ENCODE assay signal across 13 cellular contexts in genomic region chr14:51328942-51329350, GRCh38.
DNase-seq lines count a peak whose midpoint lies in the region; ATAC-seq, FAIRE-seq and TF ChIP-seq lines count a peak whose summit lies in the region.
"Had no signal": no experiment of that assay in that cellular context is flagged by ENCODE, and none has a peak within 500 bp of the region (broad histone marks: within the 10 kb centered on the region; RNA-seq: fewer than 3 reads in every experiment).

No MANE protein-coding gene starts in this region.

- peaks cover 0 to 1% of the 10 kb centered on the region in 2 donors for H3K4me1 Mint-ChIP-seq in effector memory CD8-positive, alpha-beta T cell (ENCODE audit: low read depth in 2 of 2)

- FAIRE-seq in urothelium cell line (lab: Jason Lieb, UNC): no peak
- FAIRE-seq: G401.6 had no signal

- peak overlapping the region; percentile 20 for H3K4me3 ChIP-seq in adipocyte (ENCODE audit: low read length)
- H3K4me3 ChIP-seq in fibroblast of pulmonary artery (replicated peaks; ENCODE audit: low read depth, low read length): no peak overlapping the region

- DNase-seq in adipocyte (ENCODE audit: low read depth): peak; percentile 41
- peak; percentile 59 for DNase-seq in fibroblast of pulmonary artery (ENCODE audit: low read depth)
- DNase-seq in omental fat pad (ENCODE audit: low spot score): no peak
- peak; percentile 33 for DNase-seq in urothelium cell line (ENCODE audit: low spot score)
- DNase-seq in NOMO-1 treated with DMSO at 0.1 percent for 48 hours (lab: John Stamatoyannopoulos, UW; ENCODE audit: unreplicated experiment): no peak
- DNase-seq in effector memory CD8-positive, alpha-beta T cell: no peak
- DNase-seq: activated gamma-delta T cell; CD8-positive, alpha-beta T cell; NCI-H2107; stimulated activated naive CD8-positive, alpha-beta T cell treated with anti-CD3 and anti-CD28 coated beads, Interleukin-15, Interleukin-2, amounts not matched to agents 100 U/mL and 50 U/mL, for 24 hours had no signal

- H3K36me3 ChIP-seq in adipocyte (ENCODE audit: control insufficient read depth, insufficient read depth, low read length, severe bottlenecking): no peaks in the 10 kb centered on the region

- no peak overlapping the region for H3K27ac Mint-ChIP-seq in effector memory CD8-positive, alpha-beta T cell
- H3K27ac Mint-ChIP-seq: CD8-positive, alpha-beta T cell; progenitor cell of endocrine pancreas had no signal

- peaks cover 44% of the 10 kb centered on the region for H3K4me1 ChIP-seq in adipocyte (ENCODE audit: control insufficient read depth, insufficient read depth, low read length)

- TF ChIP-seq CTCF in fibroblast of pulmonary artery (IDR thresholded peaks at IDR 0.05; ENCODE audit: low read length, missing control alignments) (no peak), omental fat pad (IDR thresholded peaks at IDR 0.05) (no peak)

- no peaks in the 10 kb centered on the region for H3K9me3 ChIP-seq in adipocyte (ENCODE audit: control insufficient read depth, low read length)

- H3K36me3 Mint-ChIP-seq in effector memory CD8-positive, alpha-beta T cell (ENCODE audit: insufficient read depth): no peaks in the 10 kb centered on the region
- H3K36me3 Mint-ChIP-seq: CD8-positive, alpha-beta T cell had no signal

- H3K27me3 ChIP-seq in adipocyte (replicated peaks; ENCODE audit: control insufficient read depth, insufficient read depth, low read length): no peaks in the 10 kb centered on the region

- no peak overlapping the region for H3K4me3 Mint-ChIP-seq in effector memory CD8-positive, alpha-beta T cell
- H3K4me3 Mint-ChIP-seq: CD8-positive, alpha-beta T cell had no signal

- peak overlapping the region; percentile 45 for H3K9ac ChIP-seq in adipocyte (ENCODE audit: low read length)

- H3K9me3 Mint-ChIP-seq in effector memory CD8-positive, alpha-beta T cell: no peaks in the 10 kb centered on the region
- H3K9me3 Mint-ChIP-seq: CD8-positive, alpha-beta T cell had no signal

- peaks cover 48% of the 10 kb centered on the region in 2 donors for H3K27me3 Mint-ChIP-seq in effector memory CD8-positive, alpha-beta T cell

- peak; percentile 25 for ATAC-seq in omental fat pad (ENCODE audit: low FRiP score)
- no peak for ATAC-seq in GM21717 (IDR thresholded peaks at IDR 0.05; ENCODE audit: unreplicated experiment)
- no peak for ATAC-seq in effector memory CD8-positive, alpha-beta T cell (replicated peaks)
- ATAC-seq: CD8-positive, alpha-beta T cell had no signal

Comparison
In these comparisons a context has a peak if more than half of its experiments do, and no peak if none do; other contexts are left out.
1. DNase-seq: peak in adipocyte (single experiment), fibroblast of pulmonary artery (single experiment) and urothelium cell line (single experiment); none in omental fat pad (single experiment), NOMO-1 treated with DMSO at 0.1 percent for 48 hours (single experiment) and effector memory CD8-positive, alpha-beta T cell (0 of 3).